Comparison of ENCODE assay signal across 30 cellular contexts in the genomic region with DNA sequence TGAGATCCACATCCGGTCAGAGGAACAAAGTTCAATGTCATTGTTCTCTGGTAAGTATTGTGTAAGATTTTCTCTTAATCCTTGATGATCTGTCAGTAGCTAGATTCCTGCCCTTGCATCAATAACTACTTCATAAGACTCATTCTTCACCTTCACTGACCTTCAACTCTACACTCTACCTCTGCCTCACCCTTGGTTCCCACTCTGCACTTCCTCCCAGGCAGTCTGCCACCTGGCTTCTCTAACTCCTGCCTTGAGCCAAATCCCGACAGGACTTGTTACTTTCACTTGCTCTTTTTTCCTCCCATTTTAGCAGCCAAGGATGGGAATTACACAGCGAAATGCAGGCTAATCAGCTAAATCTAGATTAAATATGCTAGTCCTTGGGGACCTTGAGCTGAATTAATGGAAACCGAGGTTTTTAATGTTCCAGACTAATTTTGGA.
DNase-seq lines count a peak whose midpoint lies in the region; ATAC-seq and TF ChIP-seq lines count a peak whose summit lies in the region.
"Had no signal": no experiment of that assay in that cellular context is flagged by ENCODE, and none has a peak within 500 bp of the region (broad histone marks: within the 10 kb centered on the region; RNA-seq: fewer than 3 reads in every experiment).

No MANE protein-coding gene starts in this region.

- 25 to 36% (median 33%) methylated on average over 4 of the region's 4 CpGs for WGBS in adrenal gland, 4 donors
- 40 to 51% (median 48%) methylated on average over 4 of the region's 4 CpGs for WGBS in stomach, 5 donors

- H3K4me2 ChIP-seq in GM23338: no peak overlapping the region
- H3K4me2 ChIP-seq: smooth muscle cell had no signal

- DNase-seq in GM23338 (ENCODE audit: low spot score) (no peak), adrenal gland (peak in 6 of 7 donors; percentile 10 to 61 (median 22)), fibroblast of the aortic adventitia (ENCODE audit: low read depth) (peak; percentile 0), stomach (peak; percentile 29), NCI-H748 (lab: John Stamatoyannopoulos, UW; ENCODE audit: unreplicated experiment) (no peak), ureter (ENCODE audit: low spot score) (no peak), NCI-H2107 (lab: John Stamatoyannopoulos, UW) (no peak)
- no peak for DNase-seq in activated CD8-positive, alpha-beta T cell treated with anti-CD3 and anti-CD28 coated beads for 36 hours
- DNase-seq: activated CD4-positive, alpha-beta T cell treated with anti-CD3 and anti-CD28 coated beads, Interleukin-2, amount 10 ng/mL, durations not matched to agents 7 days and 5 days; activated naive CD4-positive, alpha-beta T cell treated with Interleukin-2 at 50 U/mL for 16 hours; activated T-cell treated with anti-CD3 and anti-CD28 coated beads, Interleukin-2, amount 50 U/mL, for 72 hours; amniotic stem cell; Calu3; GM23248; Karpas-422; midbrain; naive thymus-derived CD8-positive, alpha-beta T cell; NCI-H1436 treated with DMSO at 0.1 percent for 48 hours; NCI-H510A treated with DMSO at 0.1 percent for 48 hours; SHP77 treated with DMSO at 0.1 percent for 48 hours; T1000; upper lobe of left lung; WERI-Rb-1 had no signal

- H3K27ac ChIP-seq in GM23338 (ENCODE audit: low read depth): no peak overlapping the region
- no peak overlapping the region for H3K27ac ChIP-seq in adrenal gland
- H3K27ac ChIP-seq in stomach: no peak overlapping the region
- H3K27ac ChIP-seq: C4-2B, cardiac muscle cell, gastroesophageal sphincter, GM23248, upper lobe of left lung, WERI-Rb-1 had no signal

- no peaks in the 10 kb centered on the region for H3K36me3 Mint-ChIP-seq in GM23338 (ENCODE audit: low read depth)
- no peaks in the 10 kb centered on the region for H3K36me3 Mint-ChIP-seq in activated CD8-positive, alpha-beta T cell treated with anti-CD3 and anti-CD28 coated beads for 36 hours (ENCODE audit: low read depth)
- H3K36me3 Mint-ChIP-seq: naive thymus-derived CD8-positive, alpha-beta T cell had no signal

- TF ChIP-seq CTCF in GM23338 (conservative IDR thresholded peaks at IDR 0.05; ENCODE audit: low read depth in 2 of 2) (no peak), adrenal gland (IDR thresholded peaks at IDR 0.05) (no peak), fibroblast of the aortic adventitia (IDR thresholded peaks at IDR 0.05; ENCODE audit: insufficient read depth, low read length) (no peak), stomach (IDR thresholded peaks at IDR 0.05) (no peak)
- no peak for TF ChIP-seq CTCF in activated CD8-positive, alpha-beta T cell treated with anti-CD3 and anti-CD28 coated beads for 36 hours (IDR thresholded peaks at IDR 0.05)

- TF ChIP-seq EP300 in stomach (IDR thresholded peaks at IDR 0.05): no peak

- ATAC-seq in GM23338: peak; percentile 51; the same call in 1 of the 3 replicates
- ATAC-seq in activated CD8-positive, alpha-beta T cell treated with anti-CD3 and anti-CD28 coated beads for 36 hours: no peak
- ATAC-seq: activated T-cell treated with anti-CD3 and anti-CD28 coated beads, Interleukin-2, amount 50 U/mL, for 72 hours; gastroesophageal sphincter; left lobe of liver; naive thymus-derived CD8-positive, alpha-beta T cell; Panc1 had no signal

- H3K9me3 ChIP-seq in adrenal gland (replicated peaks in 1 of 3): no peaks in the 10 kb centered on the region
- H3K9me3 ChIP-seq in stomach: no peaks in the 10 kb centered on the region
- H3K9me3 ChIP-seq: gastroesophageal sphincter, upper lobe of left lung had no signal

- H2AFZ ChIP-seq in GM23338: no peak overlapping the region
- H2AFZ ChIP-seq: GM23248 had no signal

- peaks cover 1% of the 10 kb centered on the region for H3K27me3 Mint-ChIP-seq in GM23338 (ENCODE audit: insufficient read depth, low read depth, poor library complexity)
- no peaks in the 10 kb centered on the region for H3K27me3 Mint-ChIP-seq in activated CD8-positive, alpha-beta T cell treated with anti-CD3 and anti-CD28 coated beads for 36 hours
- H3K27me3 Mint-ChIP-seq: activated CD4-positive, alpha-beta T cell treated with anti-CD3 and anti-CD28 coated beads, Interleukin-2, amount 10 ng/mL, durations not matched to agents 7 days and 5 days; dendritic cell treated with granulocyte-macrophage colony-stimulating factor and Interleukin-4, amounts not matched to agents 40 ng/mL and 50 ng/mL, for 4 days; naive thymus-derived CD8-positive, alpha-beta T cell had no signal

- no peak overlapping the region for H3K4me3 Mint-ChIP-seq in GM23338
- H3K4me3 Mint-ChIP-seq in activated CD8-positive, alpha-beta T cell treated with anti-CD3 and anti-CD28 coated beads for 36 hours: no peak overlapping the region
- H3K4me3 Mint-ChIP-seq: activated CD4-positive, alpha-beta T cell treated with anti-CD3 and anti-CD28 coated beads, Interleukin-2, amount 10 ng/mL, durations not matched to agents 7 days and 5 days; activated T-cell treated with anti-CD3 and anti-CD28 coated beads, Interleukin-2, amount 50 U/mL, for 72 hours; dendritic cell treated with granulocyte-macrophage colony-stimulating factor and Interleukin-4, amounts not matched to agents 40 ng/mL and 50 ng/mL, for 4 days; naive thymus-derived CD8-positive, alpha-beta T cell had no signal

- H4K20me1 ChIP-seq in GM23338 (replicated peaks; ENCODE audit: insufficient read depth): no peaks in the 10 kb centered on the region

- H3K4me1 ChIP-seq in GM23338 (ENCODE audit: insufficient read depth) (peaks cover 7% of the 10 kb centered on the region; the same call in 1 of the 2 replicates), adrenal gland (replicated peaks in 1 of 2) (peaks cover 0 to 4% of the 10 kb centered on the region in 2 donors), stomach (peaks cover 0 to 7% (median 0%) of the 10 kb centered on the region in 4 donors)
- H3K4me1 ChIP-seq: upper lobe of left lung had no signal

- no peak overlapping the region for H3K27ac Mint-ChIP-seq in GM23338
- no peak overlapping the region for H3K27ac Mint-ChIP-seq in activated CD8-positive, alpha-beta T cell treated with anti-CD3 and anti-CD28 coated beads for 36 hours
- H3K27ac Mint-ChIP-seq: activated CD4-positive, alpha-beta T cell treated with anti-CD3 and anti-CD28 coated beads, Interleukin-2, amount 10 ng/mL, durations not matched to agents 7 days and 5 days; activated T-cell treated with anti-CD3 and anti-CD28 coated beads, Interleukin-2, amount 50 U/mL, for 72 hours; dendritic cell treated with granulocyte-macrophage colony-stimulating factor and Interleukin-4, amounts not matched to agents 40 ng/mL and 50 ng/mL, for 4 days; naive thymus-derived CD8-positive, alpha-beta T cell had no signal

- CTCF ChIA-PET in activated CD8-positive, alpha-beta T cell treated with anti-CD3 and anti-CD28 coated beads for 36 hours (lab: Charles Lee): no interaction called here

- no peaks in the 10 kb centered on the region for H3K36me3 ChIP-seq in GM23338 (ENCODE audit: insufficient read depth)
- H3K36me3 ChIP-seq in adrenal gland (replicated peaks in 1 of 2): no peaks in the 10 kb centered on the region
- H3K36me3 ChIP-seq in stomach: no peaks in the 10 kb centered on the region
- H3K36me3 ChIP-seq: cardiac muscle cell, gastroesophageal sphincter, upper lobe of left lung, WERI-Rb-1 had no signal

- TF ChIP-seq POLR2A in adrenal gland (IDR thresholded peaks at IDR 0.05) (no peak), stomach (IDR thresholded peaks at IDR 0.05) (no peak)

- no peaks in the 10 kb centered on the region for H3K9me3 Mint-ChIP-seq in GM23338
- H3K9me3 Mint-ChIP-seq in activated CD8-positive, alpha-beta T cell treated with anti-CD3 and anti-CD28 coated beads for 36 hours: no peaks in the 10 kb centered on the region
- H3K9me3 Mint-ChIP-seq: activated CD4-positive, alpha-beta T cell treated with anti-CD3 and anti-CD28 coated beads, Interleukin-2, amount 10 ng/mL, durations not matched to agents 7 days and 5 days had no signal

- H3K27me3 ChIP-seq in GM23338 (ENCODE audit: insufficient read depth): no peaks in the 10 kb centered on the region
- H3K27me3 ChIP-seq in adrenal gland: no peaks in the 10 kb centered on the region
- H3K27me3 ChIP-seq in stomach: no peaks in the 10 kb centered on the region
- H3K27me3 ChIP-seq: gastroesophageal sphincter, upper lobe of left lung had no signal

- H3K9me2 ChIP-seq in GM23338 (ENCODE audit: insufficient read depth): no peaks in the 10 kb centered on the region

- intact Hi-C loops in adrenal gland (cut with DNase I) (no loop called here), stomach (cut with DNase I; ENCODE audit: low total_unique reads) (no loop called here)
- intact Hi-C loops in activated CD8-positive, alpha-beta T cell treated with anti-CD3 and anti-CD28 coated beads for 36 hours (cut with micrococcal nuclease): no loop called here

- POLR2A ChIA-PET in activated CD8-positive, alpha-beta T cell treated with anti-CD3 and anti-CD28 coated beads for 36 hours (lab: Charles Lee): interaction anchor here (0.6 kb wide), 1 partner anchor 19 kb away, joined by 3 read pairs; no protein-coding TSS in a partner anchor

- no peaks in the 10 kb centered on the region for H3K79me2 ChIP-seq in GM23338 (replicated peaks; ENCODE audit: insufficient read depth)

- H3K4me3 ChIP-seq in GM23338 (no peak overlapping the region), adrenal gland (no peak overlapping the region), fibroblast of the aortic adventitia (ENCODE audit: low read depth, low read length) (no peak overlapping the region), stomach (peak overlapping the region in 2 of 4 donors; percentile 3 to 8)
- H3K4me3 ChIP-seq: cardiac muscle cell, GM23248, smooth muscle cell, upper lobe of left lung had no signal

- peaks cover 10% of the 10 kb centered on the region; the same call in 2 of the 3 replicates for H3K4me1 Mint-ChIP-seq in GM23338
- no peaks in the 10 kb centered on the region for H3K4me1 Mint-ChIP-seq in activated CD8-positive, alpha-beta T cell treated with anti-CD3 and anti-CD28 coated beads for 36 hours (ENCODE audit: low read depth)
- H3K4me1 Mint-ChIP-seq: activated CD4-positive, alpha-beta T cell treated with anti-CD3 and anti-CD28 coated beads, Interleukin-2, amount 10 ng/mL, durations not matched to agents 7 days and 5 days; naive thymus-derived CD8-positive, alpha-beta T cell had no signal

- H3F3A ChIP-seq in GM23338 (replicated peaks; ENCODE audit: low read depth): no peaks in the 10 kb centered on the region

TF ChIP-seq in GM23338, 12 proteins besides CTCF, POLR2A, EP300 and RAD21 (continues in another document):
- no peak for TF ChIP-seq EZH2 (IDR thresholded peaks at IDR 0.05; ENCODE audit: low read depth, unreplicated experiment)
- no peak for TF ChIP-seq ZNF114 (CRISPR knock-in tag; IDR thresholded peaks at IDR 0.05)
- no peak for TF ChIP-seq STAT1 (IDR thresholded peaks at IDR 0.05; ENCODE audit: unreplicated experiment)
- TF ChIP-seq POLR2AphosphoS5 (IDR thresholded peaks at IDR 0.05; ENCODE audit: low read depth): no peak

Comparison
In these comparisons a context has a peak if more than half of its experiments do, and no peak if none do; other contexts are left out.
1. DNase-seq: peak in adrenal gland (6 of 7), fibroblast of the aortic adventitia (single experiment) and stomach (single experiment); none in GM23338 (single experiment), activated CD8-positive, alpha-beta T cell treated with anti-CD3 and anti-CD28 coated beads for 36 hours (single experiment), NCI-H748 (single experiment), ureter (single experiment) and NCI-H2107 (single experiment).